In the genomic region with DNA sequence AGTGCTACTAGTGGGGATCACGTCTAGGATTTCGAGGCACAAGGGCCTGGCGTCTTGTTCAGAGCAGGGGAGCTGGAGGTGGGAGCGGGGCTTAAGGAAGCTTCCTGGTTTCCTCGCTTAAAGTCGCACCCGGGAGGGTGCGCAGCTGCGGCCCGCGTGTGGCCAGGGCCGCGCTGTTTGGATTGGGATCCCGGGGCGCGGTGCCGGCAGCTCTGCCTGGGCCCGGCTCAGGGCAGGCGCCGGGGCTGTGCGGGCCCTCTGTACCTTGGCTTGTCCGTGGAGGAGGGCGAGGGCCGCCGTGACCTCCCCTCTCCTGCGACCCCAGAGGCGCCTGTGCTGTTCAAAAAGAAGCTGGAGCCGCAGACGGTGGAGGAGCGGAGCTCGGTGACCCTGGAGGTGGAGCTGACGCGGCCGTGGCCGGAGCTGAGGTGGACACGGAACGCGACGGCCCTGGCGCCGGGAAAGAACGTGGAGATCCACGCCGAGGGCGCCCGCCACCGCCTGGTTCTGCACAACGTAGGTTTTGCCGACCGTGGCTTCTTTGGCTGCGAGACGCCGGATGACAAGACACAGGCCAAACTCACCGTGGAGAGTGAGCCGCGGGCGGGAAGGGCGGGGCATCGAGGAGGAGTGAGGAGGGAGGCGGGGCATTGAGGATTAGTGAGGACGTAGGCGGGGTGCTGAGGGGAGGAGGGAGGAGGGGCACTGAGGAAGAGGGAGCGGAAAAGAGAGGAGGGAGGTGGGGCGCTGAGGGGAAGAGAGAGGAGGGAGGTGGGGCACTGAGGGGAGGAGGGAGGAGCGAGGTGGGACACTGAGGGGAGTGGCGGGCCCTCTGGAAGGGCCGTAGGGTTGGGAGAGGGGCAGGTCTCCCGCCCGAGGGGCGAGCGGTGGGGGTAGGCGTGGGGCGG, we compare ENCODE assay signal across 8 cellular contexts.
DNase-seq lines count a peak whose midpoint lies in the region; ATAC-seq and TF ChIP-seq lines count a peak whose summit lies in the region.

No MANE protein-coding gene starts in this region.

- no peaks in the 10 kb centered on the region for H3K27me3 Mint-ChIP-seq in activated CD4-positive, alpha-beta T cell treated with anti-CD3 and anti-CD28 coated beads, Interleukin-2, amount 10 ng/mL, durations not matched to agents 24 days and 14 days

- intact Hi-C loops in activated CD4-positive, alpha-beta T cell treated with anti-CD3 and anti-CD28 coated beads, Interleukin-2, amount 10 ng/mL, durations not matched to agents 24 days and 14 days (cut with micrococcal nuclease) = loop anchor here (1.0 to 10.0 kb wide), 6 partner anchors 62 to 227 kb away; a partner anchor contains a TSS

- H3K9me3 Mint-ChIP-seq in activated CD4-positive, alpha-beta T cell treated with anti-CD3 and anti-CD28 coated beads, Interleukin-2, amount 10 ng/mL, durations not matched to agents 24 days and 14 days = no peaks in the 10 kb centered on the region

- ATAC-seq in GM21619 (IDR thresholded peaks at IDR 0.05; ENCODE audit: unreplicated experiment) = peak; percentile 79
- ATAC-seq in GM18873 (IDR thresholded peaks at IDR 0.05; ENCODE audit: low FRiP score, unreplicated experiment) = no peak

- DNase-seq in CD1c-positive myeloid dendritic cell (ENCODE audit: extremely low spot score) (peak; percentile 81), NCI-H1105 (lab: John Stamatoyannopoulos, UW) (peak; percentile 55), choroid plexus epithelial cell (ENCODE audit: low read depth) (peak; percentile 77), kidney glomerular epithelial cell (lab: John Stamatoyannopoulos, UW) (peak; percentile 57)
- DNase-seq in activated CD4-positive, alpha-beta T cell treated with anti-CD3 and anti-CD28 coated beads, Interleukin-2, amount 10 ng/mL, durations not matched to agents 24 days and 14 days = peak; percentile 96
- peak; percentile 88 for DNase-seq in stimulated activated CD4-positive, alpha-beta T cell treated with anti-CD3 and anti-CD28 coated beads, Interleukin-12 subunit alpha, Interleukin-12 subunit beta, amount 100 ng/mL, for 4 hours

- peak overlapping the region; percentile 53 for H3K27ac Mint-ChIP-seq in activated CD4-positive, alpha-beta T cell treated with anti-CD3 and anti-CD28 coated beads, Interleukin-2, amount 10 ng/mL, durations not matched to agents 24 days and 14 days

- H3K4me3 Mint-ChIP-seq in activated CD4-positive, alpha-beta T cell treated with anti-CD3 and anti-CD28 coated beads, Interleukin-2, amount 10 ng/mL, durations not matched to agents 24 days and 14 days = peak overlapping the region; percentile 80

- H3K4me1 Mint-ChIP-seq in activated CD4-positive, alpha-beta T cell treated with anti-CD3 and anti-CD28 coated beads, Interleukin-2, amount 10 ng/mL, durations not matched to agents 24 days and 14 days = peaks cover 6% of the 10 kb centered on the region

- H3K4me3 ChIP-seq in choroid plexus epithelial cell (ENCODE audit: low read depth, low read length) = peak overlapping the region; percentile 64

- no peaks in the 10 kb centered on the region for H3K36me3 Mint-ChIP-seq in activated CD4-positive, alpha-beta T cell treated with anti-CD3 and anti-CD28 coated beads, Interleukin-2, amount 10 ng/mL, durations not matched to agents 24 days and 14 days (ENCODE audit: low read depth)

- TF ChIP-seq CTCF in choroid plexus epithelial cell (conservative IDR thresholded peaks at IDR 0.05; ENCODE audit: low read depth, low read length) = no peak
